ENCODE assay signal across 9 cellular contexts in genomic region chr2:60515751-60516226, GRCh38.
DNase-seq lines count a peak whose midpoint lies in the region; ATAC-seq and TF ChIP-seq lines count a peak whose summit lies in the region.
"Had no signal": no experiment of that assay in that cellular context is flagged by ENCODE, and none has a peak within 500 bp of the region (broad histone marks: within the 10 kb centered on the region; RNA-seq: fewer than 3 reads in every experiment).

No MANE protein-coding gene starts in this region.

- ATAC-seq in GM21447 (IDR thresholded peaks at IDR 0.05; ENCODE audit: unreplicated experiment) (peak; percentile 83), HG03571 (IDR thresholded peaks at IDR 0.05; ENCODE audit: unreplicated experiment) (peak; percentile 65)

- no peaks in the 10 kb centered on the region for H3K9me3 ChIP-seq in effector memory CD4-positive, alpha-beta T cell (ENCODE audit: control insufficient read depth, low read length)

- H3K27ac ChIP-seq in brain microvascular endothelial cell, result peak overlapping the region; percentile 99
- no peak overlapping the region for H3K27ac ChIP-seq in effector memory CD4-positive, alpha-beta T cell (ENCODE audit: insufficient read depth, low read length, poor library complexity, severe bottlenecking)
- H3K27ac ChIP-seq: VCaP had no signal

- DNase-seq in brain microvascular endothelial cell (peak; percentile 93), NAMALWA (ENCODE audit: low spot score) (no peak), NCI-H748 treated with DMSO at 0.1 percent for 48 hours (lab: John Stamatoyannopoulos, UW) (no peak)
- DNase-seq in stimulated activated CD8-positive, alpha-beta memory T cell treated with anti-CD3 and anti-CD28 coated beads, Interleukin-4, amount 100 ng/mL, for 48 hours, result peak; percentile 35
- DNase-seq in effector memory CD4-positive, alpha-beta T cell, result no peak

- no peaks in the 10 kb centered on the region for H3K36me3 ChIP-seq in brain microvascular endothelial cell (replicated peaks)
- H3K36me3 ChIP-seq in effector memory CD4-positive, alpha-beta T cell (ENCODE audit: control insufficient read depth, insufficient read depth, low read length), result no peaks in the 10 kb centered on the region

- no peaks in the 10 kb centered on the region for H3K27me3 ChIP-seq in brain microvascular endothelial cell (replicated peaks)
- H3K27me3 ChIP-seq in effector memory CD4-positive, alpha-beta T cell (replicated peaks; ENCODE audit: control insufficient read depth, insufficient read depth, low read length, poor library complexity, severe bottlenecking), result no peaks in the 10 kb centered on the region

- in situ Hi-C loops in brain microvascular endothelial cell (cut with HindIII; ENCODE audit: low pct_ligation_motif_present, low sequenced_read_pairs), result no loop called here

- H3K4me3 ChIP-seq in brain microvascular endothelial cell (ENCODE audit: low read depth, low read length), result no peak overlapping the region
- H3K4me3 ChIP-seq in effector memory CD4-positive, alpha-beta T cell (ENCODE audit: insufficient read depth, low read depth, low read length, poor library complexity, severe bottlenecking), result no peak overlapping the region

- TF ChIP-seq CTCF in GM12873 (IDR thresholded peaks at IDR 0.05; ENCODE audit: insufficient read depth, low read depth, low read length, missing control alignments) (peak; percentile 31), brain microvascular endothelial cell (IDR thresholded peaks at IDR 0.05; ENCODE audit: low read depth, low read length, missing control alignments) (peak; percentile 64)

- no peaks in the 10 kb centered on the region for H3K4me1 ChIP-seq in effector memory CD4-positive, alpha-beta T cell (ENCODE audit: control insufficient read depth, insufficient read depth, low read length, poor library complexity, severe bottlenecking)

Comparison
In these comparisons a context has a peak if more than half of its experiments do, and no peak if none do; other contexts are left out.
1. DNase-seq: peak in brain microvascular endothelial cell (single experiment) and stimulated activated CD8-positive, alpha-beta memory T cell treated with anti-CD3 and anti-CD28 coated beads, Interleukin-4, amount 100 ng/mL, for 48 hours (single experiment); none in NAMALWA (single experiment), NCI-H748 treated with DMSO at 0.1 percent for 48 hours (single experiment) and effector memory CD4-positive, alpha-beta T cell (0 of 3).